Comparison of ENCODE assay signal across 8 cellular contexts in genomic region chr16:68490829-68491575, GRCh38. TPM values are rescaled to one million over a fixed set of nuclear protein-coding genes. Genes with fewer than 3 reads are reported as not detected.
DNase-seq lines count a peak whose midpoint lies in the region; FAIRE-seq and TF ChIP-seq lines count a peak whose summit lies in the region.

No MANE protein-coding gene starts in this region.

- H3K4me1 ChIP-seq in tibial artery = no peaks in the 10 kb centered on the region
- H3K4me1 ChIP-seq in right atrium auricular region = peaks cover 0 to 5% of the 10 kb centered on the region in 2 donors

- FAIRE-seq in H54 (lab: Jason Lieb, UNC) = peak; percentile 95

- H3K27me3 ChIP-seq in kidney epithelial cell (ENCODE audit: control insufficient read depth, insufficient read depth, low read length) (no peaks in the 10 kb centered on the region), WERI-Rb-1 (ENCODE audit: insufficient read depth, low read depth, severe bottlenecking) (no peaks in the 10 kb centered on the region), tibial artery (peaks cover 0 to 38% of the 10 kb centered on the region in 2 donors), right atrium auricular region (no peaks in the 10 kb centered on the region)

- H3K9me3 ChIP-seq in WERI-Rb-1 (ENCODE audit: severe bottlenecking) = no peaks in the 10 kb centered on the region
- H3K9me3 ChIP-seq in tibial artery = no peaks in the 10 kb centered on the region
- H3K9me3 ChIP-seq in right atrium auricular region = no peaks in the 10 kb centered on the region

- H3K36me3 ChIP-seq in kidney epithelial cell (ENCODE audit: control insufficient read depth, insufficient read depth, low read length) (no peaks in the 10 kb centered on the region), WERI-Rb-1 (no peaks in the 10 kb centered on the region), tibial artery (no peaks in the 10 kb centered on the region), right atrium auricular region (no peaks in the 10 kb centered on the region)

- peak; percentile 73 for DNase-seq in AG20443 (ENCODE audit: low spot score)
- DNase-seq in H54 (ENCODE audit: insufficient read length, low spot score) = peak; percentile 91
- DNase-seq in RPMI8226 = peak; percentile 96
- DNase-seq in kidney epithelial cell (ENCODE audit: low read depth) = peak; percentile 82
- no peak for DNase-seq in GM20000 (ENCODE audit: low spot score)
- DNase-seq in WERI-Rb-1 = no peak
- DNase-seq in tibial artery = no peak
- DNase-seq in right atrium auricular region (ENCODE audit: low spot score) = no peak

- H3K4me3 ChIP-seq in kidney epithelial cell (ENCODE audit: low read depth, low read length) = no peak overlapping the region
- no peak overlapping the region for H3K4me3 ChIP-seq in WERI-Rb-1 (ENCODE audit: low read depth, low read length)
- no peak overlapping the region for H3K4me3 ChIP-seq in tibial artery
- no peak overlapping the region for H3K4me3 ChIP-seq in right atrium auricular region

- H3K27ac ChIP-seq in WERI-Rb-1 (no peak overlapping the region), tibial artery (no peak overlapping the region), right atrium auricular region (no peak overlapping the region)

- no peak for TF ChIP-seq CTCF in kidney epithelial cell (IDR thresholded peaks at IDR 0.05; ENCODE audit: insufficient read depth, low read length, poor library complexity, severe bottlenecking)
- no peak for TF ChIP-seq CTCF in GM20000 (IDR thresholded peaks at IDR 0.05; ENCODE audit: extremely low read depth, missing control alignments)
- no peak for TF ChIP-seq CTCF in WERI-Rb-1 (IDR thresholded peaks at IDR 0.05; ENCODE audit: low read depth, low read length)
- TF ChIP-seq CTCF in tibial artery (IDR thresholded peaks at IDR 0.05) = no peak
- no peak for TF ChIP-seq CTCF in right atrium auricular region (IDR thresholded peaks at IDR 0.05)

- TF ChIP-seq POLR2A in H54 (IDR thresholded peaks at IDR 0.05; ENCODE audit: low read depth, low read length) = no peak

- intact Hi-C loops in tibial artery (cut with DNase I; ENCODE audit: low total_unique reads) = no loop called here

RNA-seq across cellular contexts. Expression of gene SMPD3, which starts 42.7 kb away (rescaled TPM):
- total RNA-seq in kidney epithelial cell = under 0.01 and 0.38 TPM in 2 replicates
- total RNA-seq in right atrium auricular region = 1 to 10 TPM; 3.0 to 4.4 TPM

RNA-seq across cellular contexts. Expression of gene ZFP90, which starts 48.1 kb away (rescaled TPM):
- total RNA-seq in kidney epithelial cell (49.2 and 57.7 TPM in 2 replicates), right atrium auricular region (10 to 100 TPM in 1 of 2 donors, 1 to 10 TPM in 1; 9.1 to 20.0 TPM)

Comparison
In these comparisons a context has a peak if more than half of its experiments do, and no peak if none do; other contexts are left out.
1. DNase-seq: peak in AG20443 (single experiment), H54 (single experiment), RPMI8226 (single experiment) and kidney epithelial cell (single experiment); none in GM20000 (single experiment), WERI-Rb-1 (single experiment), tibial artery (0 of 2) and right atrium auricular region (single experiment).